28 cellular contexts compared by ENCODE assay signal in genomic region chr4:132709024-132709423, GRCh38.
"Had no signal": no experiment of that assay in that cellular context is flagged by ENCODE, and none has a peak within 500 bp of the region (broad histone marks: within the 10 kb centered on the region; RNA-seq: fewer than 3 reads in every experiment).

No MANE protein-coding gene starts in this region.

- H3K9me3 ChIP-seq: body of pancreas, sigmoid colon, testis, uterus had no signal

- H3K27ac Mint-ChIP-seq: activated CD8-positive, alpha-beta T cell treated with anti-CD3 and anti-CD28 coated beads, Interleukin-2, amount 10 ng/mL, durations not matched to agents 7 days and 5 days; activated naive CD8-positive, alpha-beta T cell; activated T-cell treated with anti-CD3 and anti-CD28 coated beads, Interleukin-2, amount 50 U/mL, for 24 hours; activated T-helper 2 cell treated with anti-CD3 and anti-CD28 coated beads, Interferon-gamma antibody, Interleukin-2, Interleukin-4, amounts not matched to agents 10 μg/mL and 5 μg/mL and 100 μg/mL, durations not matched to agents 14 hours and 24 hours and 36 hours; natural killer cell; progenitor cell of endocrine pancreas; stimulated activated naive B cell treated with anti-CD40 and anti-IgM and Interleukin-4, amounts not matched to agents 10 μg/mL and 1 μg/mL and 100 μg/mL, for 72 hours had no signal

- H3K36me3 ChIP-seq: sigmoid colon, uterus had no signal

- H3K4me3 Mint-ChIP-seq: activated CD8-positive, alpha-beta T cell treated with anti-CD3 and anti-CD28 coated beads, Interleukin-2, amount 10 ng/mL, durations not matched to agents 7 days and 5 days; activated naive CD8-positive, alpha-beta T cell; activated T-cell treated with anti-CD3 and anti-CD28 coated beads, Interleukin-2, amount 50 U/mL, for 24 hours; natural killer cell; stimulated activated naive B cell treated with anti-CD40 and anti-IgM and Interleukin-4, amounts not matched to agents 10 μg/mL and 1 μg/mL and 100 μg/mL, for 72 hours had no signal

- DNase-seq: activated CD4-positive, alpha-beta T cell treated with anti-CD3 and anti-CD28 coated beads for 1 hour; activated CD4-positive, alpha-beta T cell treated with anti-CD3 and anti-CD28 coated beads, Interleukin-2, amount 50 U/mL, for 1 hour; activated CD8-positive, alpha-beta T cell treated with anti-CD3 and anti-CD28 coated beads, Interleukin-2, amount 10 ng/mL, durations not matched to agents 7 days and 5 days; activated naive CD4-positive, alpha-beta T cell; activated T-cell treated with anti-CD3 and anti-CD28 coated beads, Interleukin-2, amount 50 U/mL, for 24 hours; body of pancreas; caudate nucleus; dermis blood vessel endothelial cell; effector CD8-positive, alpha-beta T cell; foreskin melanocyte; glutamatergic neuron; hippocampal formation; left ventricle myocardium superior; midbrain; natural killer cell; retina; sigmoid colon; stimulated activated CD4-positive, alpha-beta T cell treated with anti-CD3 and anti-CD28 coated beads, Interleukin-15, amount 100 ng/mL, for 24 hours; stimulated activated CD8-positive, alpha-beta memory T cell treated with anti-CD3 and anti-CD28 coated beads, Interleukin-4, amount 100 ng/mL, for 48 hours; stimulated activated naive B cell treated with anti-CD40 and anti-IgM and Interleukin-4, amounts not matched to agents 10 μg/mL and 1 μg/mL and 100 μg/mL, for 72 hours; T-helper 9 cell; testis; trophoblast cell; uterus had no signal

- ATAC-seq: activated CD8-positive, alpha-beta T cell treated with anti-CD3 and anti-CD28 coated beads, Interleukin-2, amount 10 ng/mL, durations not matched to agents 7 days and 5 days; body of pancreas; left ventricle myocardium superior; natural killer cell; stimulated activated naive B cell treated with anti-CD40 and anti-IgM and Interleukin-4, amounts not matched to agents 10 μg/mL and 1 μg/mL and 100 μg/mL, for 72 hours had no signal

- H3K27me3 Mint-ChIP-seq: activated naive CD8-positive, alpha-beta T cell; activated T-cell treated with anti-CD3 and anti-CD28 coated beads, Interleukin-2, amount 50 U/mL, for 24 hours; progenitor cell of endocrine pancreas; stimulated activated naive B cell treated with anti-CD40 and anti-IgM and Interleukin-4, amounts not matched to agents 10 μg/mL and 1 μg/mL and 100 μg/mL, for 72 hours had no signal

- H3K4me2 ChIP-seq: smooth muscle cell had no signal

- H3K27me3 ChIP-seq: body of pancreas, sigmoid colon, testis, uterus had no signal

- H3K36me3 Mint-ChIP-seq: activated naive CD8-positive, alpha-beta T cell; stimulated activated naive B cell treated with anti-CD40 and anti-IgM and Interleukin-4, amounts not matched to agents 10 μg/mL and 1 μg/mL and 100 μg/mL, for 72 hours had no signal

- H3K4me1 Mint-ChIP-seq: natural killer cell; stimulated activated naive B cell treated with anti-CD40 and anti-IgM and Interleukin-4, amounts not matched to agents 10 μg/mL and 1 μg/mL and 100 μg/mL, for 72 hours had no signal

- H3K9me3 Mint-ChIP-seq: stimulated activated naive B cell treated with anti-CD40 and anti-IgM and Interleukin-4, amounts not matched to agents 10 μg/mL and 1 μg/mL and 100 μg/mL, for 72 hours had no signal

- H3K4me3 ChIP-seq: body of pancreas, sigmoid colon, smooth muscle cell, testis, uterus had no signal

- H3K4me1 ChIP-seq: sigmoid colon, testis, uterus had no signal

- H3K27ac ChIP-seq: body of pancreas, sigmoid colon, testis, uterus had no signal
